ENCODE assay signal across 12 cellular contexts in genomic region chr22:25572708-25573161, GRCh38. TPM values are rescaled to one million over a fixed set of nuclear protein-coding genes. Genes with fewer than 3 reads are reported as not detected.
DNase-seq lines count a peak whose midpoint lies in the region; ATAC-seq, FAIRE-seq and TF ChIP-seq lines count a peak whose summit lies in the region.
"Had no signal": no experiment of that assay in that cellular context is flagged by ENCODE, and none has a peak within 500 bp of the region (broad histone marks: within the 10 kb centered on the region; RNA-seq: fewer than 3 reads in every experiment).

No MANE protein-coding gene starts in this region.

- TF ChIP-seq POLR2A in GM12892 (IDR thresholded peaks at IDR 0.05; ENCODE audit: low read depth, low read length) (no peak), sigmoid colon (IDR thresholded peaks at IDR 0.05) (no peak)

- no peaks in the 10 kb centered on the region for H3K9me3 ChIP-seq in BE2C
- no peaks in the 10 kb centered on the region for H3K9me3 ChIP-seq in sigmoid colon
- H3K9me3 ChIP-seq: prostate gland had no signal

- H3K4me1 ChIP-seq in BE2C (peaks cover 5% of the 10 kb centered on the region), sigmoid colon (no peaks in the 10 kb centered on the region)

- no peak overlapping the region for H3K27ac ChIP-seq in sigmoid colon
- H3K27ac ChIP-seq: prostate gland, RWPE1 had no signal

- DNase-seq in GM12892 (ENCODE audit: insufficient read length) (no peak), BE2C (no peak), NCI-H2171 treated with DMSO at 0.1 percent for 48 hours (lab: John Stamatoyannopoulos, UW) (no peak), sigmoid colon (no peak), NCI-H526 (lab: John Stamatoyannopoulos, UW) (no peak)
- DNase-seq: effector CD8-positive, alpha-beta T cell; glutamatergic neuron had no signal

- H3K36me3 ChIP-seq in BE2C = peaks cover 54% of the 10 kb centered on the region
- no peaks in the 10 kb centered on the region for H3K36me3 ChIP-seq in sigmoid colon
- H3K36me3 ChIP-seq: prostate gland had no signal

- ATAC-seq in GM19468 (IDR thresholded peaks at IDR 0.05; ENCODE audit: extremely low read depth, unreplicated experiment) = peak; percentile 26
- ATAC-seq in activated T-helper 17 cell treated with anti-CD3 and anti-CD28 coated beads, Interleukin-2, amount 50 U/mL, for 72 hours (replicated peaks) = peak; percentile 54

- no peaks in the 10 kb centered on the region for H3K9me3 Mint-ChIP-seq in IgD-negative memory B cell
- peaks cover 4% of the 10 kb centered on the region for H3K9me3 Mint-ChIP-seq in activated T-helper 17 cell treated with anti-CD3 and anti-CD28 coated beads, Interleukin-2, amount 50 U/mL, for 72 hours

- intact Hi-C loops in sigmoid colon (cut with DNase I) = no loop called here

- H3K27me3 ChIP-seq in BE2C (no peaks in the 10 kb centered on the region), sigmoid colon (no peaks in the 10 kb centered on the region)

- no peak for TF ChIP-seq CTCF in BE2C (IDR thresholded peaks at IDR 0.05; ENCODE audit: low read depth, low read length)
- TF ChIP-seq CTCF in sigmoid colon (IDR thresholded peaks at IDR 0.05) = no peak

- peaks cover 51 to 60% (median 57%) of the 10 kb centered on the region in 3 donors for H3K4me1 Mint-ChIP-seq in IgD-negative memory B cell
- no peaks in the 10 kb centered on the region for H3K4me1 Mint-ChIP-seq in activated T-helper 17 cell treated with anti-CD3 and anti-CD28 coated beads, Interleukin-2, amount 50 U/mL, for 72 hours

- no peaks in the 10 kb centered on the region for H3K27me3 Mint-ChIP-seq in IgD-negative memory B cell
- peaks cover 23% of the 10 kb centered on the region for H3K27me3 Mint-ChIP-seq in activated T-helper 17 cell treated with anti-CD3 and anti-CD28 coated beads, Interleukin-2, amount 50 U/mL, for 72 hours

- H3K4me3 Mint-ChIP-seq in IgD-negative memory B cell = peak overlapping the region in 2 of 4 donors; percentile 47 to 72
- H3K4me3 Mint-ChIP-seq in activated T-helper 17 cell treated with anti-CD3 and anti-CD28 coated beads, Interleukin-2, amount 50 U/mL, for 72 hours = no peak overlapping the region

- H3K4me3 ChIP-seq in BE2C (ENCODE audit: low read depth, low read length) (no peak overlapping the region), sigmoid colon (no peak overlapping the region)
- H3K4me3 ChIP-seq: prostate gland had no signal

- peak; percentile 75 for FAIRE-seq in GM12892 (lab: Jason Lieb, UNC)

- peak overlapping the region in 2 of 3 donors; percentile 3 to 21 for H3K27ac Mint-ChIP-seq in IgD-negative memory B cell
- peak overlapping the region; percentile 15 for H3K27ac Mint-ChIP-seq in activated T-helper 17 cell treated with anti-CD3 and anti-CD28 coated beads, Interleukin-2, amount 50 U/mL, for 72 hours

- no peak for TF ChIP-seq EP300 in sigmoid colon (IDR thresholded peaks at IDR 0.05)

- H3K36me3 Mint-ChIP-seq in IgD-negative memory B cell = peaks cover 11% of the 10 kb centered on the region
- no peaks in the 10 kb centered on the region for H3K36me3 Mint-ChIP-seq in activated T-helper 17 cell treated with anti-CD3 and anti-CD28 coated beads, Interleukin-2, amount 50 U/mL, for 72 hours (ENCODE audit: low read depth)

RNA-seq across cellular contexts. Expression of gene GRK3, which starts 8.3 kb away (rescaled TPM):
- 14.4 TPM for polyA plus RNA-seq in GM12892 (2012; ENCODE audit: missing spikeins)
- polyA plus RNA-seq in IgD-negative memory B cell (10.4 TPM), sigmoid colon (1 to 10 TPM; 1.2 to 7.2 (median 1.4) TPM)
- total RNA-seq in activated T-helper 17 cell treated with anti-CD3 and anti-CD28 coated beads, Interleukin-2, amount 50 U/mL, for 72 hours = 10 to 100 TPM in 1 of 2 donors, 1 to 10 TPM in 1; 5.8 to 27.2 TPM
- polyA plus RNA-seq in BE2C (2012; ENCODE audit: insufficient read depth, insufficient read length, low read depth) = 22.5 TPM
- total RNA-seq in sigmoid colon = 1 to 10 TPM; 6.1 to 9.6 (median 8.3) TPM
